Comparison of ENCODE assay signal across 1 cellular context in genomic region chr4:73258668-73259551, GRCh38.
A peak's percentile ranks its signal among the peaks of the same experiment; 100 is the strongest.
TF ChIP-seq lines count a peak whose summit lies in the region.

Gene ANKRD17, minus strand, starts transcription at chr4:73258798. Its CDS starts 130 bp downstream, at chr4:73258668.

TF ChIP-seq in HepG2, 621 proteins besides CTCF, POLR2A, EP300 and RAD21 (continued from another document):
- TF ChIP-seq MTERF4 (CRISPR knock-in tag; IDR thresholded peaks at IDR 0.05) (peak; percentile 27; the same call in 1 of the 2 replicates), ETV5 (CRISPR knock-in tag; IDR thresholded peaks at IDR 0.05; ENCODE audit: borderline replicate concordance) (peak; percentile 92), ZBTB25 (CRISPR knock-in tag; IDR thresholded peaks at IDR 0.05) (peak; percentile 73), NCOA1 (CRISPR knock-in tag; IDR thresholded peaks at IDR 0.05) (no peak), DNMT3B (CRISPR knock-in tag; conservative IDR thresholded peaks at IDR 0.05) (peak; percentile 72; the same call in 1 of the 2 replicates), KDM5A (IDR thresholded peaks at IDR 0.05; ENCODE audit: borderline replicate concordance, low read length) (peak; percentile 65; the same call in 1 of the 2 replicates), RXRA (CRISPR knock-in tag; IDR thresholded peaks at IDR 0.05) (peak; percentile 75), ZZZ3 (CRISPR knock-in tag; IDR thresholded peaks at IDR 0.05; ENCODE audit: borderline replicate concordance) (no peak; the same call in 1 of the 2 replicates), SMAD1 (CRISPR knock-in tag; IDR thresholded peaks at IDR 0.05; ENCODE audit: borderline replicate concordance, low read depth) (0 out of 2 replicates have a peak, but pooled peaks have one; percentile 11), KDM3A (CRISPR knock-in tag; IDR thresholded peaks at IDR 0.05; ENCODE audit: low read depth) (peak; percentile 94), ZNF615 (CRISPR knock-in tag; IDR thresholded peaks at IDR 0.05; ENCODE audit: borderline replicate concordance) (peak; percentile 86; the same call in 1 of the 2 replicates), ZNF280B (CRISPR knock-in tag; IDR thresholded peaks at IDR 0.05; ENCODE audit: borderline replicate concordance) (peak; percentile 64; the same call in 1 of the 2 replicates), PRMT3 (CRISPR knock-in tag; IDR thresholded peaks at IDR 0.05; ENCODE audit: borderline replicate concordance, low read depth) (0 out of 2 replicates have a peak, but pooled peaks have one; percentile 49), XBP1 (CRISPR knock-in tag; IDR thresholded peaks at IDR 0.05) (no peak), SP1 (IDR thresholded peaks at IDR 0.05) (no peak), SP1 (CRISPR knock-in tag; IDR thresholded peaks at IDR 0.05) (peak; percentile 59; the same call in 1 of the 2 replicates), SALL2 (CRISPR knock-in tag; IDR thresholded peaks at IDR 0.05) (0 out of 2 replicates have a peak, but pooled peaks have one; percentile 80), ZNF674 (CRISPR knock-in tag; IDR thresholded peaks at IDR 0.05; ENCODE audit: low read depth) (no peak), EEA1 (CRISPR knock-in tag; IDR thresholded peaks at IDR 0.05; ENCODE audit: borderline replicate concordance) (no peak), PRPF4 (IDR thresholded peaks at IDR 0.05; ENCODE audit: low read depth, low read length, poor library complexity, severe bottlenecking) (no peak)
